In genomic region chr5:83101514-83101913, GRCh38 we compare ENCODE assay signal across 20 cellular contexts.
"Had no signal": no experiment of that assay in that cellular context is flagged by ENCODE, and none has a peak within 500 bp of the region (broad histone marks: within the 10 kb centered on the region; RNA-seq: fewer than 3 reads in every experiment).

No MANE protein-coding gene starts in this region.

- DNase-seq: activated B cell treated with CpG ODN at 0.5 μM for 24 hours; activated CD4-positive, alpha-beta memory T cell treated with anti-CD3 and anti-CD28 coated beads, Interleukin-2, amount 10 ng/mL, durations not matched to agents 7 days and 5 days; activated CD4-positive, alpha-beta T cell treated with anti-CD3 and anti-CD28 coated beads for 4 hours; activated CD8-positive, alpha-beta memory T cell treated with anti-CD3 and anti-CD28 coated beads, Interleukin-2, amount 10 ng/mL, durations not matched to agents 7 days and 5 days; activated naive CD4-positive, alpha-beta T cell; activated naive CD8-positive, alpha-beta T cell treated with anti-CD3 and anti-CD28 coated beads for 36 hours; amniotic stem cell; central memory CD4-positive, alpha-beta T cell; dorsolateral prefrontal cortex; heart right ventricle; kidney glomerular epithelial cell; mesendoderm; natural killer cell; ovary; psoas muscle; right lobe of liver; stimulated activated CD4-positive, alpha-beta T cell treated with anti-CD3 and anti-CD28 coated beads, Interleukin-4, amount 100 ng/mL, for 24 hours; testis; upper lobe of left lung had no signal

- H3K27ac ChIP-seq: gastroesophageal sphincter, ovary, psoas muscle, right lobe of liver, upper lobe of left lung had no signal

- H3K9me3 ChIP-seq: gastroesophageal sphincter, heart right ventricle, ovary, psoas muscle, right lobe of liver, testis, upper lobe of left lung had no signal

- H3K27me3 ChIP-seq: dorsolateral prefrontal cortex, gastroesophageal sphincter, heart right ventricle, ovary, right lobe of liver, testis, upper lobe of left lung had no signal

- H3K4me3 ChIP-seq: dorsolateral prefrontal cortex, gastroesophageal sphincter, heart right ventricle, ovary, psoas muscle, right lobe of liver, testis, upper lobe of left lung had no signal

- H3K4me1 ChIP-seq: gastroesophageal sphincter, right lobe of liver, testis, upper lobe of left lung had no signal

- H3K36me3 ChIP-seq: gastroesophageal sphincter, heart right ventricle, ovary, right lobe of liver, upper lobe of left lung had no signal
